In the genomic region with DNA sequence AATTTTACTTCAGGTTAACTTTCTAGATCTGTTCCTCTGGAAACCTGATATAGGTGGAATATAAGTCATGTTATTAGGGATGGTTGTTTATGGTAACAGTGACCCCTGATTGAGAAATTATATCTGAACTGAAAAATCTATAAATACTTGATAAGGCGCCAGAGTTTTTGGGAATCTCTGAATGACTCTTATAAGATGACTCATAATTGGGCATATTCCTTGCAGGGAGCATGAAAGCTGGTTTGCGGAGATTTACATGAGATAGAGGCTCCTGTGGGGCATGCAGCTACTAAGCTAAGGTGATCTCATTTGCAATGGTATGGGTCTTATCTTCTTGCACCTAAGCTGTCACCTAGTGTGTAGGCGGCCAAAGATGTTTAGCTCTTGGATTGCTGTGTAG, we compare ENCODE assay signal across 14 cellular contexts. TPM values are rescaled to one million over a fixed set of nuclear protein-coding genes. Genes with fewer than 3 reads are reported as not detected.
DNase-seq lines count a peak whose midpoint lies in the region; ATAC-seq, FAIRE-seq and TF ChIP-seq lines count a peak whose summit lies in the region.
"Had no signal": no experiment of that assay in that cellular context is flagged by ENCODE, and none has a peak within 500 bp of the region (broad histone marks: within the 10 kb centered on the region; RNA-seq: fewer than 3 reads in every experiment).

No MANE protein-coding gene starts in this region.

- TF ChIP-seq CTCF in MCF 10A (IDR thresholded peaks at IDR 0.05; ENCODE audit: unreplicated experiment), result no peak
- no peak for TF ChIP-seq CTCF in mammary epithelial cell (conservative IDR thresholded peaks at IDR 0.05 in 1 of 2, IDR thresholded peaks at IDR 0.05 in 1 of 2; ENCODE audit: extremely low read depth in 1 of 2, insufficient read depth in 1 of 2, low read depth in 1 of 2, low read length in 2 of 2)
- no peak for TF ChIP-seq CTCF in bronchial epithelial cell (IDR thresholded peaks at IDR 0.05; ENCODE audit: insufficient read depth, low read length, severe bottlenecking)
- TF ChIP-seq CTCF in foreskin keratinocyte (conservative IDR thresholded peaks at IDR 0.05), result no peak

- no peaks in the 10 kb centered on the region for H3K9me3 Mint-ChIP-seq in MCF 10A (ENCODE audit: unreplicated experiment)
- no peaks in the 10 kb centered on the region for H3K9me3 Mint-ChIP-seq in stimulated activated naive B cell treated with anti-CD40 and anti-IgM and Interleukin-4, amounts not matched to agents 10 μg/mL and 1 μg/mL and 100 μg/mL, for 72 hours
- H3K9me3 Mint-ChIP-seq: CD8-positive, alpha-beta memory T cell had no signal

- peaks cover 2% of the 10 kb centered on the region for H3K27me3 ChIP-seq in mammary epithelial cell (ENCODE audit: insufficient read depth, low read length)
- no peaks in the 10 kb centered on the region for H3K27me3 ChIP-seq in bronchial epithelial cell (ENCODE audit: control insufficient read depth, insufficient read depth, low read length)
- H3K27me3 ChIP-seq in foreskin keratinocyte, result peaks cover 8% of the 10 kb centered on the region
- H3K27me3 ChIP-seq: BLaER1 had no signal

- H3K27ac ChIP-seq in mammary epithelial cell (ENCODE audit: insufficient read depth, low read depth, low read length) (no peak overlapping the region), foreskin keratinocyte (no peak overlapping the region)
- H3K27ac ChIP-seq: BLaER1, HL-60 had no signal

- peak; percentile 50 for DNase-seq in MCF 10A (ENCODE audit: unreplicated experiment)
- DNase-seq in mammary epithelial cell, result no peak
- DNase-seq in bronchial epithelial cell (ENCODE audit: low read depth), result peak; percentile 21
- peak; percentile 14 to 47 for DNase-seq in foreskin keratinocyte
- DNase-seq in stimulated activated naive B cell treated with anti-CD40 and anti-IgM and Interleukin-4, amounts not matched to agents 10 μg/mL and 1 μg/mL and 100 μg/mL, for 72 hours, result no peak
- DNase-seq in NCI-H2227 treated with DMSO at 0.1 percent for 48 hours (lab: John Stamatoyannopoulos, UW), result no peak
- DNase-seq in NCI-H2196 treated with DMSO at 0.1 percent for 48 hours (lab: John Stamatoyannopoulos, UW; ENCODE audit: unreplicated experiment), result no peak
- DNase-seq: 8988T; AML-193; Caco-2; CD8-positive, alpha-beta memory T cell; HCEC 1CT had no signal

- no peak overlapping the region for H2AFZ ChIP-seq in mammary epithelial cell (ENCODE audit: low read depth, low read length)

- peaks cover 19% of the 10 kb centered on the region for H3K4me1 Mint-ChIP-seq in MCF 10A (ENCODE audit: insufficient read depth, unreplicated experiment)
- H3K4me1 Mint-ChIP-seq in stimulated activated naive B cell treated with anti-CD40 and anti-IgM and Interleukin-4, amounts not matched to agents 10 μg/mL and 1 μg/mL and 100 μg/mL, for 72 hours, result no peaks in the 10 kb centered on the region
- H3K4me1 Mint-ChIP-seq: CD8-positive, alpha-beta memory T cell had no signal

- intact Hi-C loops in MCF 10A (cut with micrococcal nuclease), result no loop called here
- intact Hi-C loops in mammary epithelial cell (cut with micrococcal nuclease), result no loop called here

- no peak overlapping the region for H3K4me3 ChIP-seq in mammary epithelial cell (replicated peaks in 1 of 3; ENCODE audit: insufficient read depth in 1 of 3, low read depth in 2 of 3, low read length in 3 of 3)
- H3K4me3 ChIP-seq in bronchial epithelial cell (ENCODE audit: low read depth, low read length), result no peak overlapping the region
- H3K4me3 ChIP-seq: BLaER1 had no signal

- peak; percentile 84 for ATAC-seq in foreskin keratinocyte
- ATAC-seq in stimulated activated naive B cell treated with anti-CD40 and anti-IgM and Interleukin-4, amounts not matched to agents 10 μg/mL and 1 μg/mL and 100 μg/mL, for 72 hours (replicated peaks), result no peak

- no peaks in the 10 kb centered on the region for H3K9me3 ChIP-seq in mammary epithelial cell (replicated peaks; ENCODE audit: insufficient read depth, low read length)
- H3K9me3 ChIP-seq: BLaER1, Caco-2 had no signal

- H3K27me3 Mint-ChIP-seq in MCF 10A (ENCODE audit: insufficient read depth, unreplicated experiment), result no peaks in the 10 kb centered on the region
- H3K27me3 Mint-ChIP-seq in stimulated activated naive B cell treated with anti-CD40 and anti-IgM and Interleukin-4, amounts not matched to agents 10 μg/mL and 1 μg/mL and 100 μg/mL, for 72 hours, result peaks cover 22 to 27% of the 10 kb centered on the region in 2 donors

- FAIRE-seq in bronchial epithelial cell (lab: Jason Lieb, UNC), result no peak

- H3K36me3 ChIP-seq in mammary epithelial cell (ENCODE audit: insufficient read depth, low read length) (no peaks in the 10 kb centered on the region), bronchial epithelial cell (ENCODE audit: control insufficient read depth, insufficient read depth, low read length) (no peaks in the 10 kb centered on the region)
- H3K36me3 ChIP-seq: BLaER1 had no signal

- CTCF ChIA-PET in MCF 10A (lab: Yijun Ruan, JAX) (no interaction called here), mammary epithelial cell (lab: Charles Lee; ENCODE audit: low non-redundant PET) (no interaction called here)

- H4K20me1 ChIP-seq in mammary epithelial cell (ENCODE audit: insufficient read depth, low read length), result no peaks in the 10 kb centered on the region
- H4K20me1 ChIP-seq: BLaER1 had no signal

- in situ Hi-C loops in mammary epithelial cell (cut with MboI; ENCODE audit: low sequenced_read_pairs in 2 of 2), result no loop called here

- H3K36me3 Mint-ChIP-seq in MCF 10A (ENCODE audit: insufficient read depth, unreplicated experiment), result peaks cover 10% of the 10 kb centered on the region
- H3K36me3 Mint-ChIP-seq in stimulated activated naive B cell treated with anti-CD40 and anti-IgM and Interleukin-4, amounts not matched to agents 10 μg/mL and 1 μg/mL and 100 μg/mL, for 72 hours, result no peaks in the 10 kb centered on the region
- H3K36me3 Mint-ChIP-seq: CD8-positive, alpha-beta memory T cell had no signal

- no peaks in the 10 kb centered on the region for H3K79me2 ChIP-seq in mammary epithelial cell (ENCODE audit: insufficient read depth, low read length)

- dilution Hi-C loops in mammary epithelial cell (cut with HindIII; ENCODE audit: low sequenced_read_pairs), result no loop called here

- H3K4me2 ChIP-seq in mammary epithelial cell (ENCODE audit: insufficient read depth, low read depth, low read length), result no peak overlapping the region
- H3K4me2 ChIP-seq: BLaER1 had no signal

- 75% methylated on average over 2 of the region's 3 CpGs for WGBS in mammary epithelial cell (ENCODE audit: low coverage, missing lambda C conversion rate)

- no TSS peak for BruUV-seq in MCF 10A (replicated peaks; lab: Mats Ljungman, UMichigan)
- BruUV-seq in mammary epithelial cell (replicated peaks; lab: Mats Ljungman, UMichigan), result no TSS peak

- no peak overlapping the region for H3K9ac ChIP-seq in mammary epithelial cell (ENCODE audit: insufficient read depth, low read length)
- H3K9ac ChIP-seq: BLaER1 had no signal

- no peaks in the 10 kb centered on the region for H3K4me1 ChIP-seq in mammary epithelial cell (ENCODE audit: insufficient read depth, low read length)
- no peaks in the 10 kb centered on the region for H3K4me1 ChIP-seq in foreskin keratinocyte
- H3K4me1 ChIP-seq: Caco-2 had no signal

- no peak overlapping the region for H3K4me3 Mint-ChIP-seq in MCF 10A (ENCODE audit: unreplicated experiment)
- H3K4me3 Mint-ChIP-seq in stimulated activated naive B cell treated with anti-CD40 and anti-IgM and Interleukin-4, amounts not matched to agents 10 μg/mL and 1 μg/mL and 100 μg/mL, for 72 hours, result no peak overlapping the region
- H3K4me3 Mint-ChIP-seq: CD8-positive, alpha-beta memory T cell had no signal

- H3K27ac Mint-ChIP-seq in MCF 10A (ENCODE audit: low read depth, unreplicated experiment), result no peak overlapping the region
- no peak overlapping the region for H3K27ac Mint-ChIP-seq in stimulated activated naive B cell treated with anti-CD40 and anti-IgM and Interleukin-4, amounts not matched to agents 10 μg/mL and 1 μg/mL and 100 μg/mL, for 72 hours
- H3K27ac Mint-ChIP-seq: CD8-positive, alpha-beta memory T cell had no signal

- POLR2A ChIA-PET in MCF 10A (lab: Yijun Ruan, JAX), result interaction anchor here (0.9 to 4.1 kb wide), 8 partner anchors 11 to 152 kb away, joined by 3 to 29 read pairs (median 4); partner anchors contain the start of genes GOLT1B, RECQL and SPX

RNA-seq across cellular contexts. Expression of gene SPX, which starts 12.2 kb away (rescaled TPM):
- 154 and 203 TPM in 2 replicates for total RNA-seq in MCF 10A (2022)
- under 1 TPM; 0.50 to 0.82 TPM for total RNA-seq in mammary epithelial cell
- polyA plus RNA-seq in mammary epithelial cell, result 0.15 TPM
- polyA minus RNA-seq in mammary epithelial cell, result not detected
- 3.4 and 6.3 TPM in 2 replicates for total RNA-seq in bronchial epithelial cell
- total RNA-seq in foreskin keratinocyte, result 0.18 and 0.31 TPM in 2 replicates
- 0.16 TPM in 2 replicates for polyA plus RNA-seq in foreskin keratinocyte
- polyA plus RNA-seq: CD8-positive, alpha-beta memory T cell had no signal

RNA-seq across cellular contexts. Expression of gene GOLT1B, which starts 36.7 kb away (rescaled TPM):
- total RNA-seq in MCF 10A (2022) (58.6 and 80.7 TPM in 2 replicates), mammary epithelial cell (10 to 100 TPM; 38.2 to 46.7 TPM), bronchial epithelial cell (49.9 and 67.1 TPM in 2 replicates), foreskin keratinocyte (33.9 and 41.9 TPM in 2 replicates)
- polyA plus RNA-seq in mammary epithelial cell (42.2 TPM), foreskin keratinocyte (20.2 and 24.6 TPM in 2 replicates)
- polyA minus RNA-seq in mammary epithelial cell, result 15.3 TPM

RNA-seq across cellular contexts. Expression of gene RECQL, which starts 36.8 kb away (rescaled TPM):
- total RNA-seq in MCF 10A (2022) (44.9 and 49.5 TPM in 2 replicates), mammary epithelial cell (10 to 100 TPM; 55.3 to 57.9 TPM), bronchial epithelial cell (38.5 and 46.6 TPM in 2 replicates), foreskin keratinocyte (65.3 and 69.5 TPM in 2 replicates)
- polyA plus RNA-seq in mammary epithelial cell (30.1 TPM), foreskin keratinocyte (16.7 and 18.0 TPM in 2 replicates)
- 22.3 TPM for polyA minus RNA-seq in mammary epithelial cell

Comparison
In these comparisons a context has a peak if more than half of its experiments do, and no peak if none do; other contexts are left out.
1. DNase-seq: peak in MCF 10A (single experiment), bronchial epithelial cell (single experiment) and foreskin keratinocyte (2 of 2); none in mammary epithelial cell (single experiment), stimulated activated naive B cell treated with anti-CD40 and anti-IgM and Interleukin-4, amounts not matched to agents 10 μg/mL and 1 μg/mL and 100 μg/mL, for 72 hours (single experiment), NCI-H2227 treated with DMSO at 0.1 percent for 48 hours (single experiment) and NCI-H2196 treated with DMSO at 0.1 percent for 48 hours (single experiment).
2. RNA of gene SPX, which starts 12.2 kb away (total RNA-seq): 154 to 203 TPM in MCF 10A; 3.4 to 6.3 TPM in bronchial epithelial cell, 0.50 to 0.82 TPM in mammary epithelial cell and 0.18 to 0.31 TPM in foreskin keratinocyte; every median in the first group is over 10 times any median in the second.